In genomic region chr19:54482889-54483288, GRCh38 we compare ENCODE assay signal across 2 cellular contexts.
TF ChIP-seq lines count a peak whose summit lies in the region.

No MANE protein-coding gene starts in this region.

TF ChIP-seq in endothelial cell of umbilical vein, 7 proteins besides CTCF, POLR2A, EP300 and RAD21:
- TF ChIP-seq EZH2 (IDR thresholded peaks at IDR 0.05; ENCODE audit: borderline replicate concordance, low read depth, low read length, severe bottlenecking) (no peak), MAX (IDR thresholded peaks at IDR 0.05; ENCODE audit: insufficient read depth, insufficient read length) (no peak), JUN (IDR thresholded peaks at IDR 0.05; ENCODE audit: borderline replicate concordance, insufficient read depth, insufficient read length, low read depth) (no peak), GATA2 (IDR thresholded peaks at IDR 0.05; ENCODE audit: insufficient read depth, insufficient read length, low read depth, low read length) (no peak), FOS (IDR thresholded peaks at IDR 0.05; ENCODE audit: borderline replicate concordance, insufficient read depth, low read length) (no peak), MYC (IDR thresholded peaks at IDR 0.05; ENCODE audit: low read depth, low read length) (no peak), POLR2AphosphoS5 (IDR thresholded peaks at IDR 0.05; ENCODE audit: insufficient read depth, low read depth, low read length) (no peak)

TF ChIP-seq in SK-N-SH, 30 proteins besides CTCF, POLR2A, EP300 and RAD21:
- no peak for TF ChIP-seq GATA2 (CRISPR knock-in tag; IDR thresholded peaks at IDR 0.05)
- no peak for TF ChIP-seq USF1 (IDR thresholded peaks at IDR 0.05; ENCODE audit: borderline replicate concordance, low read depth)
- no peak for TF ChIP-seq POLR2AphosphoS5 (IDR thresholded peaks at IDR 0.05; ENCODE audit: low read depth, low read length)
- no peak for TF ChIP-seq TCF12 (IDR thresholded peaks at IDR 0.05)
- no peak for TF ChIP-seq ELF1 (IDR thresholded peaks at IDR 0.05)
- TF ChIP-seq JUND (IDR thresholded peaks at IDR 0.05), result no peak
TF ChIP-seq in SK-N-SH: peak in this region for 0.
